Comparison of ENCODE assay signal across 1 cellular context in the genomic region with DNA sequence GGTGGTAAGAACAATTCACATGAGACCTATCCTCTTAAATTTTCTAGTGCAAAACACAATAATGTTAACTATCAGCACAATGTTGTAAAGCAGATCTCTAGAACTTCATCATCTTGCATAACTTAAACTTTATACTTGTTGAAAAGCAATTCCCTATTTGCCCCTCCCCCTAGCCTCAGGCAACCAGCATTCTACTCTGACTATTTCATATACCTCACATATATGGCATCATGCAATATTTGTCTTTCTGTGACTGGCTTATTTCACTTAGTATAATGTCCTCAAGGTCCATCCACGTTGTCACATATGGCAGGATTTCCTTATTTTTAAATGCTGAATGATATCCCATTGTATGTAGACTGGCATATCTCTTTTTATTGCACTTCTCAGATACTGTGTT.
TF ChIP-seq lines count a peak whose summit lies in the region.

No MANE protein-coding gene starts in this region.

TF ChIP-seq in SK-N-SH, 30 proteins besides CTCF, POLR2A, EP300 and RAD21 (continued from another document):
- no peak for TF ChIP-seq FOXM1 (IDR thresholded peaks at IDR 0.05; ENCODE audit: low read depth)
- no peak for TF ChIP-seq CHD2 (IDR thresholded peaks at IDR 0.05; ENCODE audit: low read length, partially characterized antibody)
- TF ChIP-seq GATA2 (CRISPR knock-in tag; IDR thresholded peaks at IDR 0.05), result no peak
- no peak for TF ChIP-seq TCF12 (IDR thresholded peaks at IDR 0.05)
- TF ChIP-seq MEF2A (IDR thresholded peaks at IDR 0.05; ENCODE audit: borderline replicate concordance, low read depth), result no peak
- TF ChIP-seq RXRA (IDR thresholded peaks at IDR 0.05; ENCODE audit: borderline replicate concordance, low read depth), result no peak
- no peak for TF ChIP-seq POLR2AphosphoS5 (IDR thresholded peaks at IDR 0.05; ENCODE audit: low read depth, low read length)
- no peak for TF ChIP-seq SMC3 (IDR thresholded peaks at IDR 0.05; ENCODE audit: low read depth, low read length)
- no peak for TF ChIP-seq TAF1 (IDR thresholded peaks at IDR 0.05; ENCODE audit: borderline replicate concordance, low read depth, low read length)
- TF ChIP-seq GABPA (IDR thresholded peaks at IDR 0.05; ENCODE audit: low read depth), result no peak
- TF ChIP-seq RCOR1 (IDR thresholded peaks at IDR 0.05; ENCODE audit: low read length), result no peak
- TF ChIP-seq FOSL2 (IDR thresholded peaks at IDR 0.05; ENCODE audit: borderline replicate concordance, low read depth), result no peak
- no peak for TF ChIP-seq NFIC (IDR thresholded peaks at IDR 0.05; ENCODE audit: borderline replicate concordance)
- no peak for TF ChIP-seq RFX5 (IDR thresholded peaks at IDR 0.05; ENCODE audit: low read length)
- TF ChIP-seq, protein P1, sequence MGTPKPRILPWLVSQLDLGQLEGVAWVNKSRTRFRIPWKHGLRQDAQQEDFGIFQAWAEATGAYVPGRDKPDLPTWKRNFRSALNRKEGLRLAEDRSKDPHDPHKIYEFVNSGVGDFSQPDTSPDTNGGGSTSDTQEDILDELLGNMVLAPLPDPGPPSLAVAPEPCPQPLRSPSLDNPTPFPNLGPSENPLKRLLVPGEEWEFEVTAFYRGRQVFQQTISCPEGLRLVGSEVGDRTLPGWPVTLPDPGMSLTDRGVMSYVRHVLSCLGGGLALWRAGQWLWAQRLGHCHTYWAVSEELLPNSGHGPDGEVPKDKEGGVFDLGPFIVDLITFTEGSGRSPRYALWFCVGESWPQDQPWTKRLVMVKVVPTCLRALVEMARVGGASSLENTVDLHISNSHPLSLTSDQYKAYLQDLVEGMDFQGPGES (IDR thresholded peaks at IDR 0.05; ENCODE audit: low read depth, low read length), result no peak
